In the genomic region with DNA sequence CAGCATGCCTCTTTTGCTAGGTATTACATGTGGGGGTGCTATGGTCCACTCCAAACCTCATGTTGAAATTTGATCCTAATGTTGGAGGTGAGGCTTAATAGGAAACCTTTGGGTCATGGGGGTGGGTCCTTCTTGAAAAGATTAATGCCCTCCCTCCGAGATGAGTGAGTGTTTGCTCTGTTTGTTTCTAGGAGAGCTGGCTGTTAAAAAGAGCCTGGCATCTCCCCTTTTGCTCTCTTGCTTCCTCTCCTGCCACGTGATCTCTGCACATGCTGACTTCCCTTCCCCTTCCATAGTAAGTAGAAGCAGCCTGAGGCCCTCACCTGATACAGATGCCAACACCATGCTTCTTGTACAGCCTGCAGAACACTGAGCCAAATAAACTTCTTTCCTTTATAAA, we compare ENCODE assay signal across 2 cellular contexts.
A peak's percentile ranks its signal among the peaks of the same experiment; 100 is the strongest.
TF ChIP-seq lines count a peak whose summit lies in the region.

No MANE protein-coding gene starts in this region.

TF ChIP-seq in GM23338, 12 proteins besides CTCF, POLR2A, EP300 and RAD21 (continued from another document):
- TF ChIP-seq, protein P1, sequence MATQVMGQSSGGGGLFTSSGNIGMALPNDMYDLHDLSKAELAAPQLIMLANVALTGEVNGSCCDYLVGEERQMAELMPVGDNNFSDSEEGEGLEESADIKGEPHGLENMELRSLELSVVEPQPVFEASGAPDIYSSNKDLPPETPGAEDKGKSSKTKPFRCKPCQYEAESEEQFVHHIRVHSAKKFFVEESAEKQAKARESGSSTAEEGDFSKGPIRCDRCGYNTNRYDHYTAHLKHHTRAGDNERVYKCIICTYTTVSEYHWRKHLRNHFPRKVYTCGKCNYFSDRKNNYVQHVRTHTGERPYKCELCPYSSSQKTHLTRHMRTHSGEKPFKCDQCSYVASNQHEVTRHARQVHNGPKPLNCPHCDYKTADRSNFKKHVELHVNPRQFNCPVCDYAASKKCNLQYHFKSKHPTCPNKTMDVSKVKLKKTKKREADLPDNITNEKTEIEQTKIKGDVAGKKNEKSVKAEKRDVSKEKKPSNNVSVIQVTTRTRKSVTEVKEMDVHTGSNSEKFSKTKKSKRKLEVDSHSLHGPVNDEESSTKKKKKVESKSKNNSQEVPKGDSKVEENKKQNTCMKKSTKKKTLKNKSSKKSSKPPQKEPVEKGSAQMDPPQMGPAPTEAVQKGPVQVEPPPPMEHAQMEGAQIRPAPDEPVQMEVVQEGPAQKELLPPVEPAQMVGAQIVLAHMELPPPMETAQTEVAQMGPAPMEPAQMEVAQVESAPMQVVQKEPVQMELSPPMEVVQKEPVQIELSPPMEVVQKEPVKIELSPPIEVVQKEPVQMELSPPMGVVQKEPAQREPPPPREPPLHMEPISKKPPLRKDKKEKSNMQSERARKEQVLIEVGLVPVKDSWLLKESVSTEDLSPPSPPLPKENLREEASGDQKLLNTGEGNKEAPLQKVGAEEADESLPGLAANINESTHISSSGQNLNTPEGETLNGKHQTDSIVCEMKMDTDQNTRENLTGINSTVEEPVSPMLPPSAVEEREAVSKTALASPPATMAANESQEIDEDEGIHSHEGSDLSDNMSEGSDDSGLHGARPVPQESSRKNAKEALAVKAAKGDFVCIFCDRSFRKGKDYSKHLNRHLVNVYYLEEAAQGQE (IDR thresholded peaks at IDR 0.05; ENCODE audit: unreplicated experiment) = no peak
- TF ChIP-seq JUNB (IDR thresholded peaks at IDR 0.05; ENCODE audit: unreplicated experiment) (no peak), EZH2phosphoT487 (IDR thresholded peaks at IDR 0.05; ENCODE audit: unreplicated experiment) (no peak), NANOG (IDR thresholded peaks at IDR 0.05; ENCODE audit: borderline replicate concordance) (no peak), POLR2AphosphoS5 (IDR thresholded peaks at IDR 0.05; ENCODE audit: low read depth) (no peak), ZNF331 (CRISPR knock-in tag; IDR thresholded peaks at IDR 0.05; ENCODE audit: low read depth) (no peak)
- TF ChIP-seq, protein P2, sequence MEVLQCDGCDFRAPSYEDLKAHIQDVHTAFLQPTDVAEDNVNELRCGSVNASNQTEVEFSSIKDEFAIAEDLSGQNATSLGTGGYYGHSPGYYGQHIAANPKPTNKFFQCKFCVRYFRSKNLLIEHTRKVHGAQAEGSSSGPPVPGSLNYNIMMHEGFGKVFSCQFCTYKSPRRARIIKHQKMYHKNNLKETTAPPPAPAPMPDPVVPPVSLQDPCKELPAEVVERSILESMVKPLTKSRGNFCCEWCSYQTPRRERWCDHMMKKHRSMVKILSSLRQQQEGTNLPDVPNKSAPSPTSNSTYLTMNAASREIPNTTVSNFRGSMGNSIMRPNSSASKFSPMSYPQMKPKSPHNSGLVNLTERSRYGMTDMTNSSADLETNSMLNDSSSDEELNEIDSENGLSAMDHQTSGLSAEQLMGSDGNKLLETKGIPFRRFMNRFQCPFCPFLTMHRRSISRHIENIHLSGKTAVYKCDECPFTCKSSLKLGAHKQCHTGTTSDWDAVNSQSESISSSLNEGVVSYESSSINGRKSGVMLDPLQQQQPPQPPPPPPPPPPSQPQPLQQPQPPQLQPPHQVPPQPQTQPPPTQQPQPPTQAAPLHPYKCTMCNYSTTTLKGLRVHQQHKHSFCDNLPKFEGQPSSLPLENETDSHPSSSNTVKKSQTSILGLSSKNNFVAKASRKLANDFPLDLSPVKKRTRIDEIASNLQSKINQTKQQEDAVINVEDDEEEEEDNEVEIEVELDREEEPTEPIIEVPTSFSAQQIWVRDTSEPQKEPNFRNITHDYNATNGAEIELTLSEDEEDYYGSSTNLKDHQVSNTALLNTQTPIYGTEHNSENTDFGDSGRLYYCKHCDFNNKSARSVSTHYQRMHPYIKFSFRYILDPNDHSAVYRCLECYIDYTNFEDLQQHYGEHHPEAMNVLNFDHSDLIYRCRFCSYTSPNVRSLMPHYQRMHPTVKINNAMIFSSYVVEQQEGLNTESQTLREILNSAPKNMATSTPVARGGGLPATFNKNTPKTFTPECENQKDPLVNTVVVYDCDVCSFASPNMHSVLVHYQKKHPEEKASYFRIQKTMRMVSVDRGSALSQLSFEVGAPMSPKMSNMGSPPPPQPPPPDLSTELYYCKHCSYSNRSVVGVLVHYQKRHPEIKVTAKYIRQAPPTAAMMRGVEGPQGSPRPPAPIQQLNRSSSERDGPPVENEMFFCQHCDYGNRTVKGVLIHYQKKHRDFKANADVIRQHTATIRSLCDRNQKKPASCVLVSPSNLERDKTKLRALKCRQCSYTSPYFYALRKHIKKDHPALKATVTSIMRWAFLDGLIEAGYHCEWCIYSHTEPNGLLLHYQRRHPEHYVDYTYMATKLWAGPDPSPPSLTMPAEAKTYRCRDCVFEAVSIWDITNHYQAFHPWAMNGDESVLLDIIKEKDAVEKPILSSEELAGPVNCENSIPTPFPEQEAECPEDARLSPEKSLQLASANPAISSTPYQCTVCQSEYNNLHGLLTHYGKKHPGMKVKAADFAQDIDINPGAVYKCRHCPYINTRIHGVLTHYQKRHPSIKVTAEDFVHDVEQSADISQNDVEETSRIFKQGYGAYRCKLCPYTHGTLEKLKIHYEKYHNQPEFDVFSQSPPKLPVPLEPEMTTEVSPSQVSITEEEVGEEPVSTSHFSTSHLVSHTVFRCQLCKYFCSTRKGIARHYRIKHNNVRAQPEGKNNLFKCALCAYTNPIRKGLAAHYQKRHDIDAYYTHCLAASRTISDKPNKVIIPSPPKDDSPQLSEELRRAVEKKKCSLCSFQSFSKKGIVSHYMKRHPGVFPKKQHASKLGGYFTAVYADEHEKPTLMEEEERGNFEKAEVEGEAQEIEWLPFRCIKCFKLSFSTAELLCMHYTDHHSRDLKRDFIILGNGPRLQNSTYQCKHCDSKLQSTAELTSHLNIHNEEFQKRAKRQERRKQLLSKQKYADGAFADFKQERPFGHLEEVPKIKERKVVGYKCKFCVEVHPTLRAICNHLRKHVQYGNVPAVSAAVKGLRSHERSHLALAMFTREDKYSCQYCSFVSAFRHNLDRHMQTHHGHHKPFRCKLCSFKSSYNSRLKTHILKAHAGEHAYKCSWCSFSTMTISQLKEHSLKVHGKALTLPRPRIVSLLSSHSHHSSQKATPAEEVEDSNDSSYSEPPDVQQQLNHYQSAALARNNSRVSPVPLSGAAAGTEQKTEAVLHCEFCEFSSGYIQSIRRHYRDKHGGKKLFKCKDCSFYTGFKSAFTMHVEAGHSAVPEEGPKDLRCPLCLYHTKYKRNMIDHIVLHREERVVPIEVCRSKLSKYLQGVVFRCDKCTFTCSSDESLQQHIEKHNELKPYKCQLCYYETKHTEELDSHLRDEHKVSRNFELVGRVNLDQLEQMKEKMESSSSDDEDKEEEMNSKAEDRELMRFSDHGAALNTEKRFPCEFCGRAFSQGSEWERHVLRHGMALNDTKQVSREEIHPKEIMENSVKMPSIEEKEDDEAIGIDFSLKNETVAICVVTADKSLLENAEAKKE (CRISPR knock-in tag; IDR thresholded peaks at IDR 0.05) = no peak

TF ChIP-seq in HEK293, 187 proteins besides CTCF, POLR2A, EP300 and RAD21 (continued from another document):
- TF ChIP-seq, protein P3, sequence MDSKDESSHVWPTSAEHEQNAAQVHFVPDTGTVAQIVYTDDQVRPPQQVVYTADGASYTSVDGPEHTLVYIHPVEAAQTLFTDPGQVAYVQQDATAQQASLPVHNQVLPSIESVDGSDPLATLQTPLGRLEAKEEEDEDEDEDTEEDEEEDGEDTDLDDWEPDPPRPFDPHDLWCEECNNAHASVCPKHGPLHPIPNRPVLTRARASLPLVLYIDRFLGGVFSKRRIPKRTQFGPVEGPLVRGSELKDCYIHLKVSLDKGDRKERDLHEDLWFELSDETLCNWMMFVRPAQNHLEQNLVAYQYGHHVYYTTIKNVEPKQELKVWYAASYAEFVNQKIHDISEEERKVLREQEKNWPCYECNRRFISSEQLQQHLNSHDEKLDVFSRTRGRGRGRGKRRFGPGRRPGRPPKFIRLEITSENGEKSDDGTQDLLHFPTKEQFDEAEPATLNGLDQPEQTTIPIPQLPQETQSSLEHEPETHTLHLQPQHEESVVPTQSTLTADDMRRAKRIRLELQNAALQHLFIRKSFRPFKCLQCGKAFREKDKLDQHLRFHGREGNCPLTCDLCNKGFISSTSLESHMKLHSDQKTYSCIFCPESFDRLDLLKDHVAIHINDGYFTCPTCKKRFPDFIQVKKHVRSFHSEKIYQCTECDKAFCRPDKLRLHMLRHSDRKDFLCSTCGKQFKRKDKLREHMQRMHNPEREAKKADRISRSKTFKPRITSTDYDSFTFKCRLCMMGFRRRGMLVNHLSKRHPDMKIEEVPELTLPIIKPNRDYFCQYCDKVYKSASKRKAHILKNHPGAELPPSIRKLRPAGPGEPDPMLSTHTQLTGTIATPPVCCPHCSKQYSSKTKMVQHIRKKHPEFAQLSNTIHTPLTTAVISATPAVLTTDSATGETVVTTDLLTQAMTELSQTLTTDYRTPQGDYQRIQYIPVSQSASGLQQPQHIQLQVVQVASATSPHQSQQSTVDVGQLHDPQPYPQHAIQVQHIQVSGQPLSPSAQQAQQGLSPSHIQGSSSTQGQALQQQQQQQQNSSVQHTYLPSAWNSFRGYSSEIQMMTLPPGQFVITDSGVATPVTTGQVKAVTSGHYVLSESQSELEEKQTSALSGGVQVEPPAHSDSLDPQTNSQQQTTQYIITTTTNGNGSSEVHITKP (tag by site-specific recombination; IDR thresholded peaks at IDR 0.05) = peak; percentile 19; the same call in 1 of the 2 replicates
- TF ChIP-seq KLF9 (tag by site-specific recombination; IDR thresholded peaks at IDR 0.05; ENCODE audit: low read depth) (no peak), MZF1 (tag by site-specific recombination; IDR thresholded peaks at IDR 0.05; ENCODE audit: borderline replicate concordance) (no peak)
